ENCODE assay signal across 31 cellular contexts in the genomic region with DNA sequence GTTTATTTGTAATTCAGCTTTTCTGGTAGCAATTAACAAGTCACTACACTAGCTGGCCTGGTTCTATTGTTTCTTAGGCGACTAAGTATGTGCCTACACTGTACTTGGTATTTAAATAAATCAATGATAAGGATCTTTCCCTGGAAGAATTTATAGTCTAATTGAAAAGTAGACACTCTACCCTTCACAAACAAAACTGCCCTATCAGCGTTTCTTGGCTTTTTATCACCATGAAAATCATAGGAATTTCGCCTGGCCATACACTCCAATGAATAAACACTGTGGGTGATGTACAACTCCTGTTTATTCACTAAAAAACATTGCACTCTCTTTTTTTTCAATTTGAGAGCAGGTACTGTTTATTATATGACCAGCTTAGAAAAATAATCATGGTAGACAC.
"Had no signal": no experiment of that assay in that cellular context is flagged by ENCODE, and none has a peak within 500 bp of the region (broad histone marks: within the 10 kb centered on the region; RNA-seq: fewer than 3 reads in every experiment).

No MANE protein-coding gene starts in this region.

- H3K4me3 Mint-ChIP-seq: activated B cell treated with CpG ODN at 0.5 μM for 24 hours; activated CD4-positive, alpha-beta memory T cell treated with anti-CD3 and anti-CD28 coated beads, Interleukin-2, amount 10 ng/mL, durations not matched to agents 7 days and 5 days; activated CD8-positive, alpha-beta memory T cell treated with anti-CD3 and anti-CD28 coated beads, Interleukin-2, amount 10 ng/mL, durations not matched to agents 7 days and 5 days; activated naive CD8-positive, alpha-beta T cell treated with anti-CD3 and anti-CD28 coated beads for 36 hours; T-cell; T-helper 17 cell had no signal

- DNase-seq: activated B cell treated with CpG ODN at 0.5 μM for 24 hours; activated CD4-positive, alpha-beta memory T cell treated with anti-CD3 and anti-CD28 coated beads, Interleukin-2, amount 10 ng/mL, durations not matched to agents 7 days and 5 days; activated CD4-positive, alpha-beta T cell treated with anti-CD3 and anti-CD28 coated beads for 4 hours; activated CD4-positive, CD25-positive, alpha-beta regulatory T cell treated with anti-CD3 and anti-CD28 coated beads, Interleukin-2, amount 50 U/mL, for 72 hours; activated CD8-positive, alpha-beta memory T cell treated with anti-CD3 and anti-CD28 coated beads for 24 hours; activated CD8-positive, alpha-beta memory T cell treated with anti-CD3 and anti-CD28 coated beads, Interleukin-2, amount 10 ng/mL, durations not matched to agents 7 days and 5 days; activated CD8-positive, alpha-beta memory T cell treated with anti-CD3 and anti-CD28 coated beads, Interleukin-2, amount 50 U/mL, for 48 hours; activated effector memory CD4-positive, alpha-beta T cell treated with Interleukin-2 at 50 U/mL for 16 hours; activated naive CD4-positive, alpha-beta T cell treated with anti-CD3 and anti-CD28 coated beads, Interleukin-2, amount 50 U/mL, for 16 hours; activated naive CD8-positive, alpha-beta T cell treated with anti-CD3 and anti-CD28 coated beads for 36 hours; activated T-cell treated with anti-CD3 and anti-CD28 coated beads, Interleukin-2, amount 50 U/mL, for 48 hours; amygdala; MG63; NCI-H1048; NCI-H1105 treated with DMSO at 0.1 percent for 48 hours; NCI-H1436; NCI-H1694; NCI-H1930; NCI-H2081 treated with DMSO at 0.1 percent for 48 hours; NCI-H226; NCI-H446 treated with DMSO at 0.1 percent for 48 hours; NCI-H524; SHP77 treated with DMSO at 0.1 percent for 48 hours; SK-N-SH; T-cell; T-helper 17 cell had no signal

- H3K9me3 ChIP-seq: ascending aorta, MG63, SJSA1, SK-N-SH had no signal

- H3K4me1 ChIP-seq: ascending aorta, SJSA1 had no signal

- H3K4me1 Mint-ChIP-seq: activated B cell treated with CpG ODN at 0.5 μM for 24 hours; activated CD4-positive, alpha-beta memory T cell treated with anti-CD3 and anti-CD28 coated beads, Interleukin-2, amount 10 ng/mL, durations not matched to agents 7 days and 5 days; activated CD8-positive, alpha-beta memory T cell treated with anti-CD3 and anti-CD28 coated beads, Interleukin-2, amount 10 ng/mL, durations not matched to agents 7 days and 5 days; activated naive CD8-positive, alpha-beta T cell treated with anti-CD3 and anti-CD28 coated beads for 36 hours; T-cell; T-helper 17 cell had no signal

- ATAC-seq: activated CD8-positive, alpha-beta memory T cell treated with anti-CD3 and anti-CD28 coated beads, Interleukin-2, amount 10 ng/mL, durations not matched to agents 7 days and 5 days; Panc1; T-cell; T-helper 17 cell had no signal

- H3K27me3 Mint-ChIP-seq: activated B cell treated with CpG ODN at 0.5 μM for 24 hours; activated CD4-positive, alpha-beta memory T cell treated with anti-CD3 and anti-CD28 coated beads, Interleukin-2, amount 10 ng/mL, durations not matched to agents 7 days and 5 days; activated CD8-positive, alpha-beta memory T cell treated with anti-CD3 and anti-CD28 coated beads, Interleukin-2, amount 10 ng/mL, durations not matched to agents 7 days and 5 days; activated naive CD8-positive, alpha-beta T cell treated with anti-CD3 and anti-CD28 coated beads for 36 hours; T-cell; T-helper 17 cell had no signal

- H3K36me3 Mint-ChIP-seq: activated CD8-positive, alpha-beta memory T cell treated with anti-CD3 and anti-CD28 coated beads, Interleukin-2, amount 10 ng/mL, durations not matched to agents 7 days and 5 days; activated naive CD8-positive, alpha-beta T cell treated with anti-CD3 and anti-CD28 coated beads for 36 hours; T-cell had no signal

- H3K27ac ChIP-seq: ascending aorta, coronary artery, SJSA1, VCaP had no signal

- H3K27me3 ChIP-seq: ascending aorta, MG63, SJSA1 had no signal

- H3K36me3 ChIP-seq: ascending aorta, MG63, SJSA1 had no signal

- H3K27ac Mint-ChIP-seq: activated B cell treated with CpG ODN at 0.5 μM for 24 hours; activated CD4-positive, alpha-beta memory T cell treated with anti-CD3 and anti-CD28 coated beads, Interleukin-2, amount 10 ng/mL, durations not matched to agents 7 days and 5 days; activated CD8-positive, alpha-beta memory T cell treated with anti-CD3 and anti-CD28 coated beads, Interleukin-2, amount 10 ng/mL, durations not matched to agents 7 days and 5 days; activated naive CD8-positive, alpha-beta T cell treated with anti-CD3 and anti-CD28 coated beads for 36 hours; T-cell; T-helper 17 cell had no signal

- H3K4me2 ChIP-seq: SK-N-SH had no signal

- H3K9ac ChIP-seq: SK-N-SH had no signal

- H3K4me3 ChIP-seq: ascending aorta, coronary artery, MG63, SJSA1 had no signal
